ENCODE assay signal across 8 cellular contexts in genomic region chr5:140926211-140926902, GRCh38. TPM values are rescaled to one million over a fixed set of nuclear protein-coding genes. Genes with fewer than 3 reads are reported as not detected.
DNase-seq lines count a peak whose midpoint lies in the region; ATAC-seq and TF ChIP-seq lines count a peak whose summit lies in the region.

Gene PCDHAC1 (plus strand): TSS chr5:140926299. CDS start chr5:140926893, 594 bp downstream.

- H3K4me1 ChIP-seq in ACC112 (ENCODE audit: control insufficient read depth, insufficient read depth, low read length, unreplicated experiment) (no peaks in the 10 kb centered on the region), HCT116 (ENCODE audit: control insufficient read depth in 1 of 2, insufficient read depth in 2 of 2, low read length in 2 of 2) (peaks cover 2 to 15% of the 10 kb centered on the region in 2 experiments; a peak in 3 of 4 replicates), PC-9 (replicated peaks; ENCODE audit: insufficient read depth) (no peaks in the 10 kb centered on the region)

- H3K4me3 ChIP-seq in ACC112 (ENCODE audit: low read depth, low read length) = peak within 1 kb of the TSS; percentile 37; the same call in 1 of the 2 replicates
- H3K4me3 ChIP-seq in HCT116 (replicated peaks in 1 of 2; ENCODE audit: low read depth in 1 of 2, low read length in 2 of 2) = peak within 1 kb of the TSS; percentile 37 to 58
- peak within 1 kb of the TSS; percentile 35; the same call in 1 of the 2 replicates for H3K4me3 ChIP-seq in PC-9
- peak within 1 kb of the TSS; percentile 32 for H3K4me3 ChIP-seq in choroid plexus epithelial cell (ENCODE audit: low read depth, low read length)
- peak within 1 kb of the TSS; percentile 10 for H3K4me3 ChIP-seq in kidney epithelial cell (ENCODE audit: low read depth, low read length)

- peak within 1 kb of the TSS; percentile 88 for H3K4me2 ChIP-seq in HCT116 (ENCODE audit: low read length)
- H3K4me2 ChIP-seq in PC-9 = peak within 1 kb of the TSS; percentile 63

- H3K27me3 ChIP-seq in ACC112 (ENCODE audit: insufficient read depth, low read length) = peaks cover 32% of the 10 kb centered on the region
- no peaks in the 10 kb centered on the region for H3K27me3 ChIP-seq in HCT116 (ENCODE audit: insufficient read depth, low read length)
- no peaks in the 10 kb centered on the region for H3K27me3 ChIP-seq in PC-9 (ENCODE audit: insufficient read depth, low read depth)
- H3K27me3 ChIP-seq in kidney epithelial cell (ENCODE audit: control insufficient read depth, insufficient read depth, low read length) = peaks cover 26% of the 10 kb centered on the region

- H3K9ac ChIP-seq in HCT116 (ENCODE audit: low read length) = peak within 1 kb of the TSS; percentile 24; the same call in 1 of the 2 replicates

- H3K9me2 ChIP-seq in HCT116 (ENCODE audit: insufficient read depth) = no peaks in the 10 kb centered on the region
- H3K9me2 ChIP-seq in PC-9 (ENCODE audit: insufficient read depth) = no peaks in the 10 kb centered on the region

- H3K79me2 ChIP-seq in ACC112 (ENCODE audit: control insufficient read depth, insufficient read depth, low read length, unreplicated experiment) (no peaks in the 10 kb centered on the region), HCT116 (ENCODE audit: insufficient read depth, low read length) (no peaks in the 10 kb centered on the region), PC-9 (ENCODE audit: low read depth) (no peaks in the 10 kb centered on the region)

- TF ChIP-seq POLR2A in HCT116 (IDR thresholded peaks at IDR 0.05; ENCODE audit: borderline replicate concordance, extremely low read depth, insufficient read depth, insufficient read length) = no peak

- H3K9me3 ChIP-seq in HCT116 (ENCODE audit: control insufficient read depth in 1 of 2, insufficient read depth in 1 of 2, low read depth in 1 of 2, low read length in 2 of 2) (no peaks in the 10 kb centered on the region), PC-9 (ENCODE audit: insufficient read depth, low read depth) (no peaks in the 10 kb centered on the region)

- ATAC-seq in HCT116 (peak; percentile 97), HG02610 (IDR thresholded peaks at IDR 0.05; ENCODE audit: unreplicated experiment) (no peak)

- POLR2A ChIA-PET in HCT116 (lab: Charles Lee) (interaction anchor here (0.5 to 1.2 kb wide), 3 partner anchors 107 to 253 kb away, joined by 4 read pairs; partner anchors contain the start of gene DND1), PC-9 (lab: Charles Lee; ENCODE audit: unreplicated experiment) (interaction anchor here (0.6 kb wide), 1 partner anchor 78 kb away, joined by 5 read pairs; no protein-coding TSS in a partner anchor)

- RAD21 ChIA-PET in HCT116 (lab: Charles Lee; ENCODE audit: low non-redundant PET in 1 of 2, low total read pairs in 2 of 2, uncharacterized antibody in 2 of 2, unreplicated experiment in 2 of 2) = interaction anchor here (0.7 to 2.2 kb wide), 5 partner anchors 78 to 114 kb away, joined by 3 to 24 read pairs (median 3); no protein-coding TSS in a partner anchor

- no peaks in the 10 kb centered on the region for H4K20me1 ChIP-seq in HCT116 (ENCODE audit: insufficient read depth)
- no peaks in the 10 kb centered on the region for H4K20me1 ChIP-seq in PC-9 (ENCODE audit: insufficient read depth)

- H2AFZ ChIP-seq in ACC112 (ENCODE audit: low read length, unreplicated experiment) (no peak within 1 kb of the TSS), HCT116 (ENCODE audit: low read depth, low read length, poor library complexity, severe bottlenecking) (peak within 1 kb of the TSS; percentile 93), PC-9 (peak within 1 kb of the TSS; percentile 67)

- peak; percentile 91 for TF ChIP-seq RAD21 in HCT116 (IDR thresholded peaks at IDR 0.05; ENCODE audit: low read depth)

- no peaks in the 10 kb centered on the region for H3F3A ChIP-seq in PC-9 (ENCODE audit: insufficient read depth, low read depth)

- DNase-seq in HCT116 (ENCODE audit: low read depth, low spot score) = peak; percentile 68
- peak; percentile 49 to 88 for DNase-seq in PC-9
- DNase-seq in choroid plexus epithelial cell (ENCODE audit: low read depth) = peak; percentile 29
- DNase-seq in kidney epithelial cell (ENCODE audit: low read depth) = no peak
- peak; percentile 23 for DNase-seq in stimulated activated CD4-positive, alpha-beta T cell treated with anti-CD3 and anti-CD28 coated beads, Interleukin-12 subunit alpha, Interleukin-12 subunit beta, amount 100 ng/mL, for 4 hours
- no peak for DNase-seq in OCI-M1 (lab: John Stamatoyannopoulos, UW)

- TF ChIP-seq CTCF in HCT116 (IDR thresholded peaks at IDR 0.05 in 2 of 3, conservative IDR thresholded peaks at IDR 0.05 in 1 of 3; ENCODE audit: borderline replicate concordance in 1 of 3, insufficient read depth in 1 of 3, low read depth in 2 of 3, low read length in 2 of 3) = peak; percentile 76 to 90 (median 80)
- peak; percentile 62 for TF ChIP-seq CTCF in PC-9 (conservative IDR thresholded peaks at IDR 0.05)
- TF ChIP-seq CTCF in choroid plexus epithelial cell (conservative IDR thresholded peaks at IDR 0.05; ENCODE audit: low read depth, low read length) = peak; percentile 33
- TF ChIP-seq CTCF in kidney epithelial cell (IDR thresholded peaks at IDR 0.05; ENCODE audit: insufficient read depth, low read length, poor library complexity, severe bottlenecking) = peak; percentile 54

- H3K36me3 ChIP-seq in ACC112 (ENCODE audit: insufficient read depth, low read length) = no peaks in the 10 kb centered on the region
- H3K36me3 ChIP-seq in HCT116 (ENCODE audit: control insufficient read depth in 1 of 2, insufficient read depth in 2 of 2, low read length in 2 of 2) = no peaks in the 10 kb centered on the region
- H3K36me3 ChIP-seq in PC-9 (ENCODE audit: low read depth) = no peaks in the 10 kb centered on the region
- no peaks in the 10 kb centered on the region for H3K36me3 ChIP-seq in kidney epithelial cell (ENCODE audit: control insufficient read depth, insufficient read depth, low read length)

- H3K27ac ChIP-seq in ACC112 (ENCODE audit: low read depth, low read length) (no peak within 1 kb of the TSS), HCT116 (ENCODE audit: low read depth, low read length) (peak within 1 kb of the TSS; percentile 23; the same call in 1 of the 2 replicates), PC-9 (no peak within 1 kb of the TSS)

- CTCF ChIA-PET in HCT116 (lab: Charles Lee) (interaction anchor here (0.6 to 4.4 kb wide), 10 partner anchors 10 to 638 kb away, joined by 3 to 50 read pairs (median 4); no protein-coding TSS in a partner anchor), PC-9 (lab: Charles Lee) (interaction anchor here (0.6 to 2.4 kb wide), 5 partner anchors 11 to 115 kb away, joined by 3 to 26 read pairs (median 3); no protein-coding TSS in a partner anchor)

- intact Hi-C loops in HCT116 (cut with micrococcal nuclease) (loop anchor here (1.0 to 5.0 kb wide), 3 partner anchors 41 to 114 kb away; partner anchors contain the start of gene PCDHAC2), PC-9 (cut with micrococcal nuclease; ENCODE audit: unreplicated experiment) (loop anchor here (1.0 to 5.0 kb wide), 3 partner anchors 58 to 114 kb away; partner anchors contain the start of gene PCDHA11)

- no TSS peak for BruUV-seq in HCT116 (replicated peaks; lab: Mats Ljungman, UMichigan)
- BruUV-seq in PC-9 (replicated peaks; lab: Mats Ljungman, UMichigan) = no TSS peak

TF ChIP-seq in HCT116, 20 proteins besides CTCF, POLR2A, EP300 and RAD21:
- TF ChIP-seq SRF (IDR thresholded peaks at IDR 0.05; ENCODE audit: low read depth) = no peak
- no peak for TF ChIP-seq SIN3A (IDR thresholded peaks at IDR 0.05; ENCODE audit: low read depth)
- TF ChIP-seq YY1 (IDR thresholded peaks at IDR 0.05; ENCODE audit: extremely low read depth, insufficient replicate concordance, low read depth, low read length) = peak; percentile 70
- no peak for TF ChIP-seq EZH2 (IDR thresholded peaks at IDR 0.05)
- TF ChIP-seq ZNF274 (IDR thresholded peaks at IDR 0.05; ENCODE audit: low read depth, low read length) = no peak
- TF ChIP-seq JUND (IDR thresholded peaks at IDR 0.05) = no peak
- TF ChIP-seq FOSL1 (IDR thresholded peaks at IDR 0.05; ENCODE audit: low read depth) = no peak
- TF ChIP-seq EGR1 (IDR thresholded peaks at IDR 0.05; ENCODE audit: low read depth) = peak; percentile 57; the same call in 1 of the 2 replicates

RNA-seq across cellular contexts. Expression of gene PCDHAC1, which starts in this region (rescaled TPM):
- total RNA-seq in HCT116 (2021; ENCODE audit: unreplicated experiment) = 1.0 TPM
- 0.49 and 0.62 TPM in 2 replicates for polyA plus RNA-seq in HCT116 (2012)
- 0.88 and 0.90 TPM in 2 replicates for total RNA-seq in PC-9 (2021)
- 0.07 and 0.17 TPM in 2 replicates for total RNA-seq in kidney epithelial cell

Comparison
In these comparisons a context has a peak if more than half of its experiments do, and no peak if none do; other contexts are left out.
1. Peak in DNase-seq, H3K4me3 ChIP-seq and H3K4me2 ChIP-seq in PC-9; RNA of the gene not detected or under 1 TPM.
2. DNase-seq: peak in HCT116 (single experiment), choroid plexus epithelial cell (single experiment) and stimulated activated CD4-positive, alpha-beta T cell treated with anti-CD3 and anti-CD28 coated beads, Interleukin-12 subunit alpha, Interleukin-12 subunit beta, amount 100 ng/mL, for 4 hours (single experiment); none in kidney epithelial cell (single experiment) and OCI-M1 (single experiment).
3. Peak in every context shown above with its lines, with median percentiles within 50 percentile points of each other: H3K4me3 ChIP-seq and CTCF ChIP-seq.